ENCODE assay signal across 8 cellular contexts in genomic region chr1:165597883-165598675, GRCh38. TPM values are rescaled to one million over a fixed set of nuclear protein-coding genes. Genes with fewer than 3 reads are reported as not detected.
DNase-seq lines count a peak whose midpoint lies in the region; ATAC-seq and TF ChIP-seq lines count a peak whose summit lies in the region.

No MANE protein-coding gene starts in this region.

- H3K27ac Mint-ChIP-seq in T-helper 1 cell treated with Interleukin-12 subunit alpha and Interleukin-12 subunit beta and Interleukin-4 antibody, amounts not matched to agents 30 μg/mL and 1 μg/mL, for 36 hours = peak overlapping the region; percentile 88
- peak overlapping the region; percentile 63 for H3K27ac Mint-ChIP-seq in progenitor cell of endocrine pancreas

- intact Hi-C loops in left ventricle myocardium superior (cut with micrococcal nuclease) = no loop called here

- TF ChIP-seq CTCF in GM13976 (IDR thresholded peaks at IDR 0.05; ENCODE audit: borderline replicate concordance, control extremely low read depth, extremely low read depth, insufficient read depth, missing control alignments) (no peak), progenitor cell of endocrine pancreas (IDR thresholded peaks at IDR 0.05; ENCODE audit: unreplicated experiment) (no peak)

- peaks cover 50% of the 10 kb centered on the region for H3K27me3 Mint-ChIP-seq in T-helper 1 cell treated with Interleukin-12 subunit alpha and Interleukin-12 subunit beta and Interleukin-4 antibody, amounts not matched to agents 30 μg/mL and 1 μg/mL, for 36 hours (ENCODE audit: low read depth)
- H3K27me3 Mint-ChIP-seq in progenitor cell of endocrine pancreas = peaks cover 33% of the 10 kb centered on the region

- peak; percentile 95 for DNase-seq in GM13976 (ENCODE audit: low spot score)
- DNase-seq in NCI-H1436 treated with DMSO at 0.1 percent for 48 hours (lab: John Stamatoyannopoulos, UW) = peak; percentile 85
- peak; percentile 97 for DNase-seq in left ventricle myocardium superior
- peak; percentile 90 for DNase-seq in progenitor cell of endocrine pancreas (ENCODE audit: low spot score, unreplicated experiment)
- peak; percentile 95 for DNase-seq in ureter (ENCODE audit: low spot score)

- H3K36me3 Mint-ChIP-seq in T-helper 1 cell treated with Interleukin-12 subunit alpha and Interleukin-12 subunit beta and Interleukin-4 antibody, amounts not matched to agents 30 μg/mL and 1 μg/mL, for 36 hours (ENCODE audit: low read depth) = no peaks in the 10 kb centered on the region
- no peaks in the 10 kb centered on the region for H3K36me3 Mint-ChIP-seq in progenitor cell of endocrine pancreas (ENCODE audit: insufficient read depth)

- peak overlapping the region; percentile 94 for H3K4me3 Mint-ChIP-seq in T-helper 1 cell treated with Interleukin-12 subunit alpha and Interleukin-12 subunit beta and Interleukin-4 antibody, amounts not matched to agents 30 μg/mL and 1 μg/mL, for 36 hours
- peak overlapping the region; percentile 84 for H3K4me3 Mint-ChIP-seq in progenitor cell of endocrine pancreas (ENCODE audit: low read depth)

- peaks cover 24% of the 10 kb centered on the region for H3K4me1 Mint-ChIP-seq in T-helper 1 cell treated with Interleukin-12 subunit alpha and Interleukin-12 subunit beta and Interleukin-4 antibody, amounts not matched to agents 30 μg/mL and 1 μg/mL, for 36 hours (ENCODE audit: low read depth)
- H3K4me1 Mint-ChIP-seq in progenitor cell of endocrine pancreas (ENCODE audit: low read depth) = peaks cover 11% of the 10 kb centered on the region

- H3K27ac ChIP-seq in angular gyrus (ENCODE audit: low read depth, low read length) = peak overlapping the region; percentile 80

- in situ Hi-C loops in GM13976 (cut with MboI; ENCODE audit: low sequenced_read_pairs, unreplicated experiment) = loop anchor here (5.0 kb wide), 1 partner anchor 206 kb away; no protein-coding TSS in a partner anchor

- no peaks in the 10 kb centered on the region for H3K9me3 Mint-ChIP-seq in T-helper 1 cell treated with Interleukin-12 subunit alpha and Interleukin-12 subunit beta and Interleukin-4 antibody, amounts not matched to agents 30 μg/mL and 1 μg/mL, for 36 hours
- no peaks in the 10 kb centered on the region for H3K9me3 Mint-ChIP-seq in progenitor cell of endocrine pancreas (ENCODE audit: low read depth)

- ATAC-seq in HG02852 (IDR thresholded peaks at IDR 0.05; ENCODE audit: unreplicated experiment) (peak; percentile 94), left ventricle myocardium superior (peak; percentile 99)

RNA-seq across cellular contexts. Expression of gene MGST3, which starts 33.0 kb away (rescaled TPM):
- total RNA-seq in left ventricle myocardium superior = 648 TPM
- total RNA-seq in progenitor cell of endocrine pancreas = 128 and 136 TPM in 2 replicates
- 161 TPM for total RNA-seq in ureter

RNA-seq across cellular contexts. Expression of gene LRRC52, which starts 54.3 kb away (rescaled TPM):
- total RNA-seq in left ventricle myocardium superior = not detected
- total RNA-seq in progenitor cell of endocrine pancreas = not detected in 2 replicates
- not detected for total RNA-seq in ureter

Comparison
In these comparisons a context has a peak if more than half of its experiments do, and no peak if none do; other contexts are left out.
1. Peak in every context shown above with its lines: DNase-seq, ATAC-seq and H3K27ac ChIP-seq.